In the genomic region with DNA sequence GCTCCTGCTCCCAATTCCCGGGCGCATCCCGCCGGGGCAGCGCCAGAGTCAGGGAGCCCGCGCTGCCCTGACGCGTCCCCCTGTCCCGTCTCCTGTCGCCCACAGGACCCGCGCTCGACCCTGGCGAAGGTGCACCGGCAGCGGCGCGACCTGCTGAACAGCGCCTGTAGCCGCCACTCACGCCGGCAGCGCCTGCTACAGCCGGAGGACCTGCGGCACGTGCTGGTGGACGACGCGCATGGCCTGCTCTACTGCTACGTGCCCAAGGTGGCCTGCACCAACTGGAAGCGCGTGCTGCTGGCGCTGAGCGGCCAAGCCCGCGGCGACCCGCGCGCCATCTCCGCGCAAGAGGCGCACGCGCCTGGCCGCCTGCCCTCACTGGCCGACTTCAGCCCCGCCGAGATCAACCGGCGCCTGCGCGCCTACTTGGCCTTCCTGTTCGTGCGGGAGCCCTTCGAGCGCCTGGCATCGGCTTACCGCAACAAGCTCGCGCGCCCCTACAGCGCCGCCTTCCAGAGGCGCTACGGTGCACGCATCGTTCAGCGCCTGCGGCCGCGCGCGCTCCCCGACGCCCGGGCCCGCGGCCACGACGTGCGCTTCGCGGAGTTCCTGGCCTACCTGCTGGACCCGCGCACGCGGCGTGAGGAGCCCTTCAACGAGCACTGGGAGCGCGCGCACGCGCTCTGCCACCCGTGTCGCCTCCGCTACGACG, we compare ENCODE assay signal across 1 cellular context.
TF ChIP-seq lines count a peak whose summit lies in the region.

No MANE protein-coding gene starts in this region.

TF ChIP-seq in K562, 482 proteins besides CTCF, POLR2A, EP300 and RAD21:
- TF ChIP-seq ZNF12 (CRISPR knock-in tag; IDR thresholded peaks at IDR 0.05) = no peak
- TF ChIP-seq, protein P1, sequence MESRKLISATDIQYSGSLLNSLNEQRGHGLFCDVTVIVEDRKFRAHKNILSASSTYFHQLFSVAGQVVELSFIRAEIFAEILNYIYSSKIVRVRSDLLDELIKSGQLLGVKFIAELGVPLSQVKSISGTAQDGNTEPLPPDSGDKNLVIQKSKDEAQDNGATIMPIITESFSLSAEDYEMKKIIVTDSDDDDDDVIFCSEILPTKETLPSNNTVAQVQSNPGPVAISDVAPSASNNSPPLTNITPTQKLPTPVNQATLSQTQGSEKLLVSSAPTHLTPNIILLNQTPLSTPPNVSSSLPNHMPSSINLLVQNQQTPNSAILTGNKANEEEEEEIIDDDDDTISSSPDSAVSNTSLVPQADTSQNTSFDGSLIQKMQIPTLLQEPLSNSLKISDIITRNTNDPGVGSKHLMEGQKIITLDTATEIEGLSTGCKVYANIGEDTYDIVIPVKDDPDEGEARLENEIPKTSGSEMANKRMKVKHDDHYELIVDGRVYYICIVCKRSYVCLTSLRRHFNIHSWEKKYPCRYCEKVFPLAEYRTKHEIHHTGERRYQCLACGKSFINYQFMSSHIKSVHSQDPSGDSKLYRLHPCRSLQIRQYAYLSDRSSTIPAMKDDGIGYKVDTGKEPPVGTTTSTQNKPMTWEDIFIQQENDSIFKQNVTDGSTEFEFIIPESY (CRISPR knock-in tag; IDR thresholded peaks at IDR 0.05) = peak; percentile 39; the same call in 1 of the 2 replicates
